In the genomic region with DNA sequence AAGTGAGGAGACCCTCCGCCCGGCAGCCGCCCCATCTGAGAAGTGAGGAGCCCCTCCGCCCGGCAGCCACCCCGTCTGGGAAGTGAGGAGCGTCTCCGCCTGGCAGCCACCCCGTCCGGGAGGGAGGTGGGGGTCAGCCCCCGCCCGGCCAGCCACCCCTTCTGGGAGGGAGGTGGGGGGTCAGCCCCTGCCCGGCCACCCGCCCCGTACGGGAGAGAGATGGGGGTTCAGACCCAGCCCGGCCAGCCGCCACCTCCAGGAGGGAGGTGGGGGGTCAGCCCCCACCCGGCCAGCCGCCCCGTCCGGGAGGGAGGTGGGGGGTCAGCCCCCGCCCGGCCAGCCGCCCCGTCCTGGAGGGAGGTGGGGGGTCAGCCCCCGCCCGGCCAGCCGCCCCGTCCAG, we compare ENCODE assay signal across 2 cellular contexts.
A peak's percentile ranks its signal among the peaks of the same experiment; 100 is the strongest.
TF ChIP-seq lines count a peak whose summit lies in the region.

No MANE protein-coding gene starts in this region.

TF ChIP-seq in K562, 482 proteins besides CTCF, POLR2A, EP300 and RAD21:
- 0 out of 2 replicates have a peak, but pooled peaks have one; percentile 20 for TF ChIP-seq POLR2G (IDR thresholded peaks at IDR 0.05; ENCODE audit: low read depth, low read length)

TF ChIP-seq in HepG2, 621 proteins besides CTCF, POLR2A, EP300 and RAD21:
- peak; percentile 27 for TF ChIP-seq AGO2 (optimal IDR thresholded peaks at IDR 0.05; ENCODE audit: low read depth, low read length)
TF ChIP-seq in HepG2: peak in this region for 1; not testable (repeated sequence) for 620.
